Comparison of ENCODE assay signal across 1 cellular context in the genomic region with DNA sequence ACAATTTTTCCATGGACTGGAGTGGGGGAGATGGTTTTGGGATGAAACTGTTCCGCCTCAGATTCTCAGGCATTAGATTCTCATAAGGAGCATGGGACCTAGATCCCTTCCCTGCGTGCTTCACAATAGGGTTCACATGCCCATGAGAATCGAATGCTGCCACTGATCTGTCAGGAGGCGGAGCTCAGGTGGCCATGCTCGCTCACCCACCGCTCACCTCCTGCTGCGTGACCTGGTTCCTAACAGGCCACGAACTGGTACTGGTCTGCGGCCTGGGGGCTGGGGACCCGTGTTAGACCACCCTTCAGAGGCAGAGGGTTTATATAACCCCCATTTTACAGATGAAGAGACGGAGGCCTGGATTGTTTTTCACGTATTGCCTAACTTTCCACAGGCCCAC.
TF ChIP-seq lines count a peak whose summit lies in the region.

No MANE protein-coding gene starts in this region.

TF ChIP-seq in H1, 55 proteins besides CTCF, POLR2A, EP300 and RAD21:
- TF ChIP-seq ASH2L (IDR thresholded peaks at IDR 0.05; ENCODE audit: low read length) (no peak), CBX8 (IDR thresholded peaks at IDR 0.05; ENCODE audit: borderline replicate concordance, low read depth, low read length) (no peak), SIRT6 (IDR thresholded peaks at IDR 0.05; ENCODE audit: low read length) (no peak), YY1 (IDR thresholded peaks at IDR 0.05; ENCODE audit: low read depth, low read length) (no peak), POLR2AphosphoS5 (IDR thresholded peaks at IDR 0.05; ENCODE audit: low read depth, low read length) (no peak), SIN3A (conservative IDR thresholded peaks at IDR 0.05 in 1 of 2, IDR thresholded peaks at IDR 0.05 in 1 of 2; ENCODE audit: low read depth in 1 of 2, low read length in 2 of 2) (no peak), CREB1 (IDR thresholded peaks at IDR 0.05) (no peak), RXRA (IDR thresholded peaks at IDR 0.05; ENCODE audit: insufficient read depth, low read depth, low read length) (no peak), BCL11A (IDR thresholded peaks at IDR 0.05; ENCODE audit: low read depth in 2 of 2, low read length in 2 of 2) (no peak), KDM5A (IDR thresholded peaks at IDR 0.05; ENCODE audit: low read length) (no peak), EGR1 (IDR thresholded peaks at IDR 0.05; ENCODE audit: borderline replicate concordance, low read depth, low read length) (no peak), GTF2F1 (IDR thresholded peaks at IDR 0.05; ENCODE audit: borderline replicate concordance, low read depth, low read length) (no peak), KDM1A (IDR thresholded peaks at IDR 0.05; ENCODE audit: borderline replicate concordance, low read length) (no peak), GABPA (IDR thresholded peaks at IDR 0.05; ENCODE audit: borderline replicate concordance, insufficient read depth, low read length) (no peak)
- TF ChIP-seq, protein P1, sequence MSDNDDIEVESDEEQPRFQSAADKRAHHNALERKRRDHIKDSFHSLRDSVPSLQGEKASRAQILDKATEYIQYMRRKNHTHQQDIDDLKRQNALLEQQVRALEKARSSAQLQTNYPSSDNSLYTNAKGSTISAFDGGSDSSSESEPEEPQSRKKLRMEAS (IDR thresholded peaks at IDR 0.05), result no peak
